In the genomic region with DNA sequence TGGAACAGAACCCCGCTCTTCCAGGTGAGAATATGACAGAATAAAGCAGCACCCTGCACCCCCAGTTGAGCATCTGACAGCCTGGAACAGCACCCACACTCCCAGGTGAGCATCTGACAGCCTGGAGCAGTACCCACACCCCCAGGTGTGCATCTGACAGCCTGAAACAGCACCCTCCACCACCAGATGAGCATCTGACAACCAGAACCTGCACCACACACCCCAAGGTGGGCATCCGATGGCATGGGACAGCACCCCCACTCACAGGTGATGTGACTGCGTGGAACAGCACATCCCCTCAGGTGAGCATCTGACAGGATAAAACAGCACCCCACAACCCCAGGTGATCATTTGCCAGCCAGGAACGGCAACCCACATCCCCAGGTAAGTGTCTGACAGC, we compare ENCODE assay signal across 1 cellular context. TPM values are rescaled to one million over a fixed set of nuclear protein-coding genes. Genes with fewer than 3 reads are reported as not detected.
"Had no signal": no experiment of that assay in that cellular context is flagged by ENCODE, and none has a peak within 500 bp of the region (broad histone marks: within the 10 kb centered on the region; RNA-seq: fewer than 3 reads in every experiment).

No MANE protein-coding gene starts in this region.

RNA-seq across cellular contexts. Expression of gene TTC34, which starts 26.2 kb away (rescaled TPM):
- total RNA-seq: cardiac muscle cell had no signal
- polyA plus RNA-seq: cardiac muscle cell had no signal
